ENCODE assay signal across 8 cellular contexts in genomic region chr15:40743921-40744809, GRCh38. TPM values are rescaled to one million over a fixed set of nuclear protein-coding genes. Genes with fewer than 3 reads are reported as not detected.
DNase-seq lines count a peak whose midpoint lies in the region; ATAC-seq and TF ChIP-seq lines count a peak whose summit lies in the region.

No MANE protein-coding gene starts in this region.

- H3K9me3 Mint-ChIP-seq in CD8-positive, alpha-beta memory T cell, result no peaks in the 10 kb centered on the region

- H3K23ac ChIP-seq in mesenchymal stem cell (ENCODE audit: low read length in 2 of 2), result no peak overlapping the region

- no peak overlapping the region for H4K91ac ChIP-seq in mesenchymal stem cell (ENCODE audit: low read length)

- WGBS in mesenchymal stem cell, result 64% methylated on average over 11 of the region's 12 CpGs

- no peak for ATAC-seq in HG03045 (IDR thresholded peaks at IDR 0.05; ENCODE audit: unreplicated experiment)

- peaks cover 24% of the 10 kb centered on the region for H3K36me3 ChIP-seq in CD8-positive, alpha-beta memory T cell (ENCODE audit: insufficient read depth, low read length)
- peaks cover 50 to 59% of the 10 kb centered on the region in 2 experiments for H3K36me3 ChIP-seq in mesenchymal stem cell (ENCODE audit: control insufficient read depth in 1 of 2, insufficient read depth in 2 of 2, low read depth in 1 of 2, low read length in 2 of 2)
- H3K36me3 ChIP-seq in vagina, result peaks cover 0 to 39% of the 10 kb centered on the region in 2 donors

- no peak overlapping the region for H2AFZ ChIP-seq in mesenchymal stem cell (ENCODE audit: low read depth, low read length)

- H3K9me3 ChIP-seq in CD8-positive, alpha-beta memory T cell (ENCODE audit: low read length), result no peaks in the 10 kb centered on the region
- H3K9me3 ChIP-seq in mesenchymal stem cell (ENCODE audit: control insufficient read depth, low read length) (no peaks in the 10 kb centered on the region), vagina (no peaks in the 10 kb centered on the region)

- peaks cover 0 to 67% (median 9%) of the 10 kb centered on the region in 3 donors for H3K36me3 Mint-ChIP-seq in CD8-positive, alpha-beta memory T cell

- POLR2A ChIA-PET in CD8-positive, alpha-beta memory T cell (lab: Charles Lee), result interaction anchor here (0.5 to 1.1 kb wide), 4 partner anchors 12 to 207 kb away, joined by 3 to 8 read pairs (median 5); partner anchors contain the start of gene GCHFR

- intact Hi-C loops in vagina (cut with DNase I), result no loop called here

- peak; percentile 21 to 87 (median 69) for DNase-seq in CD8-positive, alpha-beta memory T cell
- peak; percentile 73 for DNase-seq in NCI-H2171 treated with DMSO at 0.1 percent for 48 hours (lab: John Stamatoyannopoulos, UW)
- peak; percentile 51 for DNase-seq in activated gamma-delta T cell treated with anti-CD3 and anti-CD28 coated beads, Interleukin-2, amount 50 U/mL, for 16 hours (ENCODE audit: low read depth)
- DNase-seq in mesenchymal stem cell, result peak; percentile 87
- no peak for DNase-seq in vagina (ENCODE audit: extremely low spot score in 2 of 2)
- DNase-seq in NCI-H82 treated with DMSO at 0.1 percent for 48 hours (lab: John Stamatoyannopoulos, UW; ENCODE audit: unreplicated experiment), result no peak
- DNase-seq in NCI-H2107 (lab: John Stamatoyannopoulos, UW), result no peak

- peaks cover 19% of the 10 kb centered on the region for H3K4me1 ChIP-seq in CD8-positive, alpha-beta memory T cell (ENCODE audit: insufficient read depth, low read length)
- H3K4me1 ChIP-seq in mesenchymal stem cell (ENCODE audit: control insufficient read depth, insufficient read depth, low read depth, low read length) (peaks cover 5% of the 10 kb centered on the region), vagina (peaks cover 9% of the 10 kb centered on the region)

- no peak overlapping the region for H2BK5ac ChIP-seq in mesenchymal stem cell (ENCODE audit: low read depth, low read length, poor library complexity, severe bottlenecking)

- no peak overlapping the region for H3K4ac ChIP-seq in mesenchymal stem cell (ENCODE audit: low read depth in 1 of 2, low read length in 2 of 2)

- peaks cover 23 to 31% (median 27%) of the 10 kb centered on the region in 3 donors for H3K4me1 Mint-ChIP-seq in CD8-positive, alpha-beta memory T cell

- no peak overlapping the region for H3K4me2 ChIP-seq in mesenchymal stem cell (ENCODE audit: low read length, poor library complexity, severe bottlenecking)

- H2AK5ac ChIP-seq in mesenchymal stem cell (ENCODE audit: low read length, severe bottlenecking), result no peak overlapping the region

- H3K27me3 Mint-ChIP-seq in CD8-positive, alpha-beta memory T cell, result no peaks in the 10 kb centered on the region

- H3K9ac ChIP-seq in mesenchymal stem cell (ENCODE audit: low read length), result no peak overlapping the region

- no peak overlapping the region for H4K8ac ChIP-seq in mesenchymal stem cell (ENCODE audit: low read length)

- no peak overlapping the region for H2BK12ac ChIP-seq in mesenchymal stem cell (ENCODE audit: low read length in 2 of 2)

- peak overlapping the region; percentile 97 to 100 (median 99) for H3K27ac Mint-ChIP-seq in CD8-positive, alpha-beta memory T cell

- peak overlapping the region; percentile 25 to 89 (median 78) for H3K4me3 Mint-ChIP-seq in CD8-positive, alpha-beta memory T cell

- H2BK120ac ChIP-seq in mesenchymal stem cell (ENCODE audit: low read depth, low read length), result no peak overlapping the region

- no peak for TF ChIP-seq POLR2A in vagina (IDR thresholded peaks at IDR 0.05)

- H3K27ac ChIP-seq in CD8-positive, alpha-beta memory T cell (ENCODE audit: low read depth, low read length), result peak overlapping the region; percentile 84
- no peak overlapping the region for H3K27ac ChIP-seq in mesenchymal stem cell (ENCODE audit: low read length, poor library complexity, severe bottlenecking)
- H3K27ac ChIP-seq in vagina, result no peak overlapping the region

- CTCF ChIA-PET in CD8-positive, alpha-beta memory T cell (lab: Charles Lee), result interaction anchor here (0.6 to 2.6 kb wide), 7 partner anchors 13 to 756 kb away, joined by 3 to 6 read pairs (median 6); partner anchors contain the start of genes C15orf62, CCDC32 and GCHFR

- no peak overlapping the region for H3K14ac ChIP-seq in mesenchymal stem cell (ENCODE audit: low read length in 2 of 2)

- no peak overlapping the region for H2BK15ac ChIP-seq in mesenchymal stem cell (ENCODE audit: low read depth, poor library complexity, severe bottlenecking)

- no peak for TF ChIP-seq CTCF in vagina (IDR thresholded peaks at IDR 0.05)

- H3K27me3 ChIP-seq in CD8-positive, alpha-beta memory T cell (ENCODE audit: insufficient read depth, low read length, poor library complexity, severe bottlenecking), result no peaks in the 10 kb centered on the region
- H3K27me3 ChIP-seq in mesenchymal stem cell (ENCODE audit: control insufficient read depth in 1 of 2, insufficient read depth in 1 of 2, low read length in 2 of 2), result no peaks in the 10 kb centered on the region
- no peaks in the 10 kb centered on the region for H3K27me3 ChIP-seq in vagina

- H3K79me1 ChIP-seq in mesenchymal stem cell (replicated peaks; ENCODE audit: low read length, poor library complexity, severe bottlenecking), result peaks cover 25% of the 10 kb centered on the region

- H3K18ac ChIP-seq in mesenchymal stem cell (ENCODE audit: low read depth in 1 of 2, low read length in 2 of 2), result no peak overlapping the region

- peak overlapping the region; percentile 19 for H3K4me3 ChIP-seq in CD8-positive, alpha-beta memory T cell (ENCODE audit: low read length)
- H3K4me3 ChIP-seq in mesenchymal stem cell (ENCODE audit: insufficient read depth in 1 of 2, low read depth in 1 of 2, low read length in 2 of 2) (no peak overlapping the region), vagina (no peak overlapping the region)

RNA-seq across cellular contexts. Expression of gene RMDN3, which starts 10.9 kb away (rescaled TPM):
- 10 to 100 TPM; 42.4 to 43.3 TPM for total RNA-seq in CD8-positive, alpha-beta memory T cell
- 35.1 TPM for polyA plus RNA-seq in CD8-positive, alpha-beta memory T cell
- polyA plus RNA-seq in mesenchymal stem cell (2013, experiment 1 of 2), result 15.7 TPM
- 17.6 TPM for polyA plus RNA-seq in mesenchymal stem cell (2013, experiment 2 of 2)
- 19.6 TPM for total RNA-seq in vagina

RNA-seq across cellular contexts. Expression of gene GCHFR, which starts 19.7 kb away (rescaled TPM):
- 10 to 100 TPM; 19.5 to 21.5 TPM for total RNA-seq in CD8-positive, alpha-beta memory T cell
- polyA plus RNA-seq in CD8-positive, alpha-beta memory T cell, result 114 TPM
- polyA plus RNA-seq in mesenchymal stem cell (2013, experiment 1 of 2), result 8.8 TPM
- polyA plus RNA-seq in mesenchymal stem cell (2013, experiment 2 of 2), result 8.8 TPM
- 69.7 TPM for total RNA-seq in vagina

RNA-seq across cellular contexts. Expression of gene C15orf62, which starts 25.6 kb away (rescaled TPM):
- under 1 TPM; 0.44 to 0.53 TPM for total RNA-seq in CD8-positive, alpha-beta memory T cell
- polyA plus RNA-seq in CD8-positive, alpha-beta memory T cell, result 0.79 TPM
- polyA plus RNA-seq in mesenchymal stem cell (2013, experiment 1 of 2), result 0.11 TPM
- polyA plus RNA-seq in mesenchymal stem cell (2013, experiment 2 of 2), result 0.04 TPM
- 2.9 TPM for total RNA-seq in vagina

RNA-seq across cellular contexts. Expression of gene RAD51, which starts 49.2 kb away (rescaled TPM):
- 10 to 100 TPM; 54.3 to 57.6 TPM for total RNA-seq in CD8-positive, alpha-beta memory T cell
- polyA plus RNA-seq in CD8-positive, alpha-beta memory T cell, result 1.7 TPM
- 2.8 TPM for polyA plus RNA-seq in mesenchymal stem cell (2013, experiment 1 of 2)
- polyA plus RNA-seq in mesenchymal stem cell (2013, experiment 2 of 2), result 2.9 TPM
- total RNA-seq in vagina, result 4.2 TPM

Comparison
In these comparisons a context has a peak if more than half of its experiments do, and no peak if none do; other contexts are left out.
1. DNase-seq: peak in CD8-positive, alpha-beta memory T cell (5 of 5), NCI-H2171 treated with DMSO at 0.1 percent for 48 hours (single experiment), activated gamma-delta T cell treated with anti-CD3 and anti-CD28 coated beads, Interleukin-2, amount 50 U/mL, for 16 hours (single experiment) and mesenchymal stem cell (single experiment); none in vagina (0 of 2), NCI-H82 treated with DMSO at 0.1 percent for 48 hours (single experiment) and NCI-H2107 (single experiment).